ENCODE assay signal across 9 cellular contexts in the genomic region with DNA sequence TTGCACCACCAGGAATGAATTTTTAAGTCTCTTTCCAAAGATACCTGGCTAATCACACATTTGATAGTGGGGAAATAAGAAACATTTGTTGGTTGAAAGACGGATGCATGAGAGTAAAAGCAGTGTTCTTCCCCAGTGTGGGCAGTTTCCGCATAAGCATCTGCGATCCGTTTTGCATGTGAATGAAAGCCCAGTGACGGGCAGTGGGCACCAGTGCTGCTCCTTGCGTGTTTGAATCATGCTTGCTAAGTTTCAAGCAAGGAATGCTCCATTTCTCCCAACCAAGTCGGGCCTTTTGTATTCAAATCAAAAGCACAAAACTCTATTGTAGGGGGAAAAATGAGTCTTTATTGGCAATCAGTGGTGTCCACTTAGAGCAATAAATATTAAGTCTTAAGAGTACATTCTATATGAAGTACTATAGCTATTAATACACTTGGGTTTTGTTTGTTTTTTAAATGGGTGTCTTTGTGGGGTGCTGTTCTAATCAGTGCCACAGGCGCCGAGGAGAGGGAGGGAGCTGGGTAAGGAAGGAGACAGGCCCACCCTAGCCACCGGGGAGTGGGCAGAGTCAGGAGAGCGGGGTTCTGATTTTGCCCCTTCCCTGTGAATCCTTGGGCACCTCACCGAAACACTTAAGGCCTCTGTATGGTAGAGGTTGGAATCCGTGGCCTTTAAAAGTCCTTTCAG. TPM values are rescaled to one million over a fixed set of nuclear protein-coding genes. Genes with fewer than 3 reads are reported as not detected.
DNase-seq lines count a peak whose midpoint lies in the region; ATAC-seq, FAIRE-seq and TF ChIP-seq lines count a peak whose summit lies in the region.
"Had no signal": no experiment of that assay in that cellular context is flagged by ENCODE, and none has a peak within 500 bp of the region (broad histone marks: within the 10 kb centered on the region; RNA-seq: fewer than 3 reads in every experiment).

No MANE protein-coding gene starts in this region.

- H3K27ac Mint-ChIP-seq in activated CD8-positive, alpha-beta memory T cell treated with anti-CD3 and anti-CD28 coated beads, Interleukin-2, amount 10 ng/mL, durations not matched to agents 7 days and 5 days = no peak overlapping the region

- no peak for TF ChIP-seq CTCF in keratinocyte (optimal IDR thresholded peaks at IDR 0.05 in 1 of 3, IDR thresholded peaks at IDR 0.05 in 1 of 3, conservative IDR thresholded peaks at IDR 0.05 in 1 of 3; ENCODE audit: extremely low read depth in 1 of 3, insufficient read depth in 2 of 3, low read length in 3 of 3)
- no peak for TF ChIP-seq CTCF in suprapubic skin (IDR thresholded peaks at IDR 0.05)

- H3K9ac ChIP-seq in keratinocyte (ENCODE audit: control insufficient read depth, extremely low read depth, insufficient read depth, low read length) = peak overlapping the region; percentile 95

- no peak for TF ChIP-seq EP300 in suprapubic skin (IDR thresholded peaks at IDR 0.05)

- H4K20me1 ChIP-seq in keratinocyte (ENCODE audit: control insufficient read depth, extremely low read depth, insufficient read depth, low read length) = no peaks in the 10 kb centered on the region

- H3K27me3 ChIP-seq in keratinocyte (ENCODE audit: control insufficient read depth, extremely low read depth, insufficient read depth, low read length) (no peaks in the 10 kb centered on the region), suprapubic skin (no peaks in the 10 kb centered on the region)

- peak overlapping the region; percentile 54 for H2AFZ ChIP-seq in keratinocyte (ENCODE audit: control insufficient read depth, low read length)

- H3K36me3 ChIP-seq in keratinocyte (ENCODE audit: control insufficient read depth in 2 of 2, extremely low read depth in 1 of 2, insufficient read depth in 2 of 2, low read length in 2 of 2) (peaks cover 0 to 1% of the 10 kb centered on the region in 2 experiments), suprapubic skin (no peaks in the 10 kb centered on the region)

- peak overlapping the region; percentile 92 for H3K4me2 ChIP-seq in keratinocyte (ENCODE audit: control insufficient read depth, extremely low read depth, insufficient read depth, low read depth, low read length)

- no peaks in the 10 kb centered on the region for H3K9me3 Mint-ChIP-seq in activated CD8-positive, alpha-beta memory T cell treated with anti-CD3 and anti-CD28 coated beads, Interleukin-2, amount 10 ng/mL, durations not matched to agents 7 days and 5 days (ENCODE audit: low read depth)

- H3K79me2 ChIP-seq in keratinocyte (ENCODE audit: control insufficient read depth, insufficient read depth, low read length) = peaks cover 47% of the 10 kb centered on the region

- no peak for DNase-seq in activated CD8-positive, alpha-beta memory T cell treated with anti-CD3 and anti-CD28 coated beads, Interleukin-2, amount 10 ng/mL, durations not matched to agents 7 days and 5 days
- no peak for DNase-seq in activated CD8-positive, alpha-beta memory T cell treated with anti-CD3 and anti-CD28 coated beads, Interleukin-2, amount 50 U/mL, for 4 hours
- DNase-seq in astrocyte of the hippocampus (ENCODE audit: low read depth, low spot score) = peak; percentile 74
- DNase-seq in keratinocyte (ENCODE audit: low read depth, low spot score) = no peak
- no peak for DNase-seq in suprapubic skin (ENCODE audit: low spot score in 2 of 2)
- DNase-seq in NCI-H2196 (lab: John Stamatoyannopoulos, UW; ENCODE audit: unreplicated experiment) = no peak
- DNase-seq in AML-193 (lab: John Stamatoyannopoulos, UW) = no peak

- no peak for ATAC-seq in activated CD8-positive, alpha-beta memory T cell treated with anti-CD3 and anti-CD28 coated beads, Interleukin-2, amount 10 ng/mL, durations not matched to agents 7 days and 5 days
- ATAC-seq in GM21390 (IDR thresholded peaks at IDR 0.05; ENCODE audit: unreplicated experiment) = no peak

- no peak for FAIRE-seq in keratinocyte (lab: Jason Lieb, UNC)
- FAIRE-seq: frontal cortex had no signal

- H3K27me3 Mint-ChIP-seq in activated CD8-positive, alpha-beta memory T cell treated with anti-CD3 and anti-CD28 coated beads, Interleukin-2, amount 10 ng/mL, durations not matched to agents 7 days and 5 days = peaks cover 22% of the 10 kb centered on the region

- H3K27ac ChIP-seq in keratinocyte (ENCODE audit: control insufficient read depth, insufficient read depth, low read length) = peak overlapping the region; percentile 89
- H3K27ac ChIP-seq in suprapubic skin = peak overlapping the region; percentile 91

- no peak for TF ChIP-seq POLR2A in suprapubic skin (IDR thresholded peaks at IDR 0.05)

- dilution Hi-C loops in keratinocyte (cut with MboI; ENCODE audit: extremely low pct_ligation_motif_present, low sequenced_read_pairs) = no loop called here

- peaks cover 2% of the 10 kb centered on the region for H3K9me1 ChIP-seq in keratinocyte (ENCODE audit: control insufficient read depth, extremely low read depth, insufficient read depth, low read length)

- peaks cover 72% of the 10 kb centered on the region for H3K4me1 ChIP-seq in keratinocyte (ENCODE audit: control insufficient read depth, extremely low read depth, insufficient read depth, low read length)
- H3K4me1 ChIP-seq in suprapubic skin = peaks cover 42% of the 10 kb centered on the region

- WGBS in suprapubic skin = 77% methylated on average over 13 of the region's 13 CpGs

- H3K36me3 Mint-ChIP-seq in activated CD8-positive, alpha-beta memory T cell treated with anti-CD3 and anti-CD28 coated beads, Interleukin-2, amount 10 ng/mL, durations not matched to agents 7 days and 5 days = no peaks in the 10 kb centered on the region

- peaks cover 2% of the 10 kb centered on the region for H3K4me1 Mint-ChIP-seq in activated CD8-positive, alpha-beta memory T cell treated with anti-CD3 and anti-CD28 coated beads, Interleukin-2, amount 10 ng/mL, durations not matched to agents 7 days and 5 days

- peak overlapping the region; percentile 47 for H3K4me3 Mint-ChIP-seq in activated CD8-positive, alpha-beta memory T cell treated with anti-CD3 and anti-CD28 coated beads, Interleukin-2, amount 10 ng/mL, durations not matched to agents 7 days and 5 days

- H3K4me3 ChIP-seq in keratinocyte (ENCODE audit: control insufficient read depth in 2 of 3, extremely low read depth in 1 of 3, insufficient read depth in 2 of 3, low read depth in 1 of 3, low read length in 3 of 3) (peak overlapping the region; percentile 85 to 90 (median 87)), suprapubic skin (peak overlapping the region; percentile 79)

- H3K9me3 ChIP-seq in keratinocyte (ENCODE audit: control insufficient read depth, low read depth, low read length) = no peaks in the 10 kb centered on the region
- no peaks in the 10 kb centered on the region for H3K9me3 ChIP-seq in suprapubic skin

- CTCF ChIA-PET in activated CD8-positive, alpha-beta memory T cell treated with anti-CD3 and anti-CD28 coated beads, Interleukin-2, amount 10 ng/mL, durations not matched to agents 7 days and 5 days (lab: Charles Lee) = no interaction called here

RNA-seq across cellular contexts. Expression of a gene that starts 0.8 kb away (rescaled TPM):
- total RNA-seq in activated CD8-positive, alpha-beta memory T cell treated with anti-CD3 and anti-CD28 coated beads, Interleukin-2, amount 10 ng/mL, durations not matched to agents 7 days and 5 days = 1 to 10 TPM in 1 of 2 experiments, under 1 TPM in 1; 0.38 to 4.6 TPM
- 153 to 177 TPM (median 172 TPM) in 3 replicates for polyA plus RNA-seq in keratinocyte
- polyA plus RNA-seq in keratinocyte (2011; ENCODE audit: low read depth) = 26.7 TPM
- 76.8 and 129 TPM in 2 replicates for polyA plus RNA-seq in keratinocyte (2011; cell fraction: cytosol; rRNA removed)
- 521 and 554 TPM in 2 replicates for polyA plus RNA-seq in keratinocyte (2011; cell fraction: nucleus; rRNA removed)
- polyA plus RNA-seq in keratinocyte (2012; ENCODE audit: low replicate concordance) = 122 and 205 TPM in 2 replicates
- polyA minus RNA-seq in keratinocyte = 166 to 258 TPM (median 258 TPM) in 3 replicates
- polyA minus RNA-seq in keratinocyte (2011; cell fraction: cytosol; rRNA and poly(A)+ RNA removed) = 121 TPM
- polyA minus RNA-seq in keratinocyte (2011; cell fraction: nucleus; rRNA and poly(A)+ RNA removed) = 395 and 657 TPM in 2 replicates
- 10 to 100 TPM; 64.5 to 92.0 (median 83.9) TPM for total RNA-seq in suprapubic skin

Comparison
In these comparisons a context has a peak if more than half of its experiments do, and no peak if none do; other contexts are left out.
1. RNA of a gene that starts 0.8 kb away (total RNA-seq): 64.5 to 92.0 TPM in suprapubic skin; 0.38 to 4.6 TPM in activated CD8-positive, alpha-beta memory T cell treated with anti-CD3 and anti-CD28 coated beads, Interleukin-2, amount 10 ng/mL, durations not matched to agents 7 days and 5 days; every median in the first group is over 10 times any median in the second.